Comparison of ENCODE assay signal across 25 cellular contexts in genomic region chr16:85623997-85624601, GRCh38.
"Had no signal": no experiment of that assay in that cellular context is flagged by ENCODE, and none has a peak within 500 bp of the region (broad histone marks: within the 10 kb centered on the region; RNA-seq: fewer than 3 reads in every experiment).

No MANE protein-coding gene starts in this region.

- H3K4me1 ChIP-seq: SJSA1 had no signal

- H3K4me3 Mint-ChIP-seq: activated CD4-positive, alpha-beta memory T cell treated with anti-CD3 and anti-CD28 coated beads for 36 hours; activated CD4-positive, alpha-beta T cell treated with anti-CD3 and anti-CD28 coated beads, Interleukin-2, amount 10 ng/mL, durations not matched to agents 7 days and 5 days; activated naive CD4-positive, alpha-beta T cell treated with anti-CD3 and anti-CD28 coated beads, Interleukin-2, amount 10 ng/mL, durations not matched to agents 7 days and 5 days; activated naive CD8-positive, alpha-beta T cell treated with anti-CD3 and anti-CD28 coated beads for 36 hours; central memory CD8-positive, alpha-beta T cell; T-helper 2 cell treated with Interferon-gamma antibody and Interleukin-4, amounts not matched to agents 5 μg/mL and 100 μg/mL, for 36 hours had no signal

- H3K27ac Mint-ChIP-seq: activated CD4-positive, alpha-beta memory T cell treated with anti-CD3 and anti-CD28 coated beads for 36 hours; activated CD4-positive, alpha-beta T cell treated with anti-CD3 and anti-CD28 coated beads, Interleukin-2, amount 10 ng/mL, durations not matched to agents 7 days and 5 days; activated naive CD4-positive, alpha-beta T cell treated with anti-CD3 and anti-CD28 coated beads, Interleukin-2, amount 10 ng/mL, durations not matched to agents 7 days and 5 days; activated naive CD8-positive, alpha-beta T cell treated with anti-CD3 and anti-CD28 coated beads for 36 hours; activated T-helper 2 cell treated with anti-CD3 and anti-CD28 coated beads, Interferon-gamma antibody, Interleukin-2, Interleukin-4, amounts not matched to agents 10 μg/mL and 5 μg/mL and 100 μg/mL, durations not matched to agents 14 hours and 24 hours and 36 hours; T-helper 2 cell treated with Interferon-gamma antibody and Interleukin-4, amounts not matched to agents 5 μg/mL and 100 μg/mL, for 36 hours had no signal

- H3K36me3 Mint-ChIP-seq: activated naive CD4-positive, alpha-beta T cell treated with anti-CD3 and anti-CD28 coated beads, Interleukin-2, amount 10 ng/mL, durations not matched to agents 7 days and 5 days had no signal

- H3K27me3 ChIP-seq: MG63, SJSA1 had no signal

- H3K9me3 ChIP-seq: MG63, SJSA1 had no signal

- DNase-seq: activated CD4-positive, alpha-beta memory T cell treated with anti-CD3 and anti-CD28 coated beads for 36 hours; activated CD4-positive, alpha-beta T cell treated with anti-CD3 and anti-CD28 coated beads, Interleukin-2, amount 10 ng/mL, durations not matched to agents 7 days and 5 days; activated CD4-positive, CD25-positive, alpha-beta regulatory T cell; activated gamma-delta T cell treated with Interleukin-2 at 50 U/mL for 16 hours; activated naive CD4-positive, alpha-beta T cell treated with anti-CD3 and anti-CD28 coated beads, Interleukin-2, amount 10 ng/mL, durations not matched to agents 7 days and 5 days; activated naive CD8-positive, alpha-beta T cell treated with anti-CD3 and anti-CD28 coated beads for 36 hours; activated T-cell treated with anti-CD3 and anti-CD28 coated beads for 4 hours; activated T-cell treated with anti-CD3 and anti-CD28 coated beads, Interleukin-2, amount 50 U/mL, for 48 hours; anterior cingulate cortex; MG63; MV-4-11; NCI-H1092 treated with DMSO at 0.1 percent for 48 hours; NCI-H1417 treated with DMSO at 0.1 percent for 48 hours; NCI-H1694; NCI-H2029; NCI-H446; PC-3; SHP77; SW 1271 had no signal

- ATAC-seq: PC-3, SK-N-SH treated with all-trans-retinoic acid at 6 μM for 48 hours had no signal

- H3K9ac ChIP-seq: KMS-11 had no signal

- H3K27me3 Mint-ChIP-seq: activated CD4-positive, alpha-beta memory T cell treated with anti-CD3 and anti-CD28 coated beads for 36 hours; activated CD4-positive, alpha-beta T cell treated with anti-CD3 and anti-CD28 coated beads, Interleukin-2, amount 10 ng/mL, durations not matched to agents 7 days and 5 days; activated naive CD8-positive, alpha-beta T cell treated with anti-CD3 and anti-CD28 coated beads for 36 hours; central memory CD8-positive, alpha-beta T cell had no signal

- H3K9me3 Mint-ChIP-seq: activated CD4-positive, alpha-beta memory T cell treated with anti-CD3 and anti-CD28 coated beads for 36 hours; activated naive CD8-positive, alpha-beta T cell treated with anti-CD3 and anti-CD28 coated beads for 36 hours; central memory CD8-positive, alpha-beta T cell had no signal

- H3K4me2 ChIP-seq: KMS-11 had no signal

- H3K27ac ChIP-seq: KMS-11, SJSA1 had no signal

- H3K4me3 ChIP-seq: MG63, SJSA1 had no signal
